In the genomic region with DNA sequence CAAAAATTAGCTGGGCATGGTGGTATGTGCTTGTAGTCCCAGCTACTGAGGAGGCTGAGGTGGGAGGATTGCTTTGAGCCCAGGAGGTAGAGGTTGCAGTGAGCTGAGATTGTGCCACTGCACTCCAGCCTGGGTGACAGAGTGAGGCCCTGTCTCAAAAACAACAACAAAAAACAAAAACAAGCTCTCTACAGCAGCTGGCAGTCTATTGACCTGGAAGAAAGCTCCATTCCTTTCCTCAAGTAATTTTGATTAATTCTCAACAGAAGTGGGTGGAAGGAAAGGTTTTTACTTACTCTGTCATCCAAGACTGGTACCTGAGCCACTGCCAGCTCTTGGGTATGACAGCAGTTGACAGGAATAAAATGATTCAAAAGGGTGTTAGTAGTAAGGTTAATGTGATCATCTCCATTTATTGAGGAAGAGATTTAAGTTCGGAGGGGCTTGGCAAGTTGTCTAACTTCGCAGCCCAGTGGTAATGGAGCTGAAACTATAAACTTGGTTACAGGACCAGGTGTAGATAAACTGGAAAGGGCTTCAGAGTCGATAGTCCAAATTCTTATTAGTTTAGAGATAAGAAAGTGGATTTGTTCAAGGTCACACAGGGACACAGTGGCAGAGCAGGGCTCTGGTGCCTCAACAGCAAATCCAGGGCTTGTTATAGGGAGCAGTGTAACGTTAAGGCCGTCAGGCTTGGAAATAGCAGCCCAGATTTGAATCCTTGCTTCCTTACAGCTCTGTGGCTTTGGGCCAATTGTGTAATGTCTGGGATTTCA, we compare ENCODE assay signal across 1 cellular context.
A peak's percentile ranks its signal among the peaks of the same experiment; 100 is the strongest.
TF ChIP-seq lines count a peak whose summit lies in the region.

No MANE protein-coding gene starts in this region.

TF ChIP-seq in HepG2, 621 proteins besides CTCF, POLR2A, EP300 and RAD21 (continued from another document and continues in another):
- TF ChIP-seq, protein P1, sequence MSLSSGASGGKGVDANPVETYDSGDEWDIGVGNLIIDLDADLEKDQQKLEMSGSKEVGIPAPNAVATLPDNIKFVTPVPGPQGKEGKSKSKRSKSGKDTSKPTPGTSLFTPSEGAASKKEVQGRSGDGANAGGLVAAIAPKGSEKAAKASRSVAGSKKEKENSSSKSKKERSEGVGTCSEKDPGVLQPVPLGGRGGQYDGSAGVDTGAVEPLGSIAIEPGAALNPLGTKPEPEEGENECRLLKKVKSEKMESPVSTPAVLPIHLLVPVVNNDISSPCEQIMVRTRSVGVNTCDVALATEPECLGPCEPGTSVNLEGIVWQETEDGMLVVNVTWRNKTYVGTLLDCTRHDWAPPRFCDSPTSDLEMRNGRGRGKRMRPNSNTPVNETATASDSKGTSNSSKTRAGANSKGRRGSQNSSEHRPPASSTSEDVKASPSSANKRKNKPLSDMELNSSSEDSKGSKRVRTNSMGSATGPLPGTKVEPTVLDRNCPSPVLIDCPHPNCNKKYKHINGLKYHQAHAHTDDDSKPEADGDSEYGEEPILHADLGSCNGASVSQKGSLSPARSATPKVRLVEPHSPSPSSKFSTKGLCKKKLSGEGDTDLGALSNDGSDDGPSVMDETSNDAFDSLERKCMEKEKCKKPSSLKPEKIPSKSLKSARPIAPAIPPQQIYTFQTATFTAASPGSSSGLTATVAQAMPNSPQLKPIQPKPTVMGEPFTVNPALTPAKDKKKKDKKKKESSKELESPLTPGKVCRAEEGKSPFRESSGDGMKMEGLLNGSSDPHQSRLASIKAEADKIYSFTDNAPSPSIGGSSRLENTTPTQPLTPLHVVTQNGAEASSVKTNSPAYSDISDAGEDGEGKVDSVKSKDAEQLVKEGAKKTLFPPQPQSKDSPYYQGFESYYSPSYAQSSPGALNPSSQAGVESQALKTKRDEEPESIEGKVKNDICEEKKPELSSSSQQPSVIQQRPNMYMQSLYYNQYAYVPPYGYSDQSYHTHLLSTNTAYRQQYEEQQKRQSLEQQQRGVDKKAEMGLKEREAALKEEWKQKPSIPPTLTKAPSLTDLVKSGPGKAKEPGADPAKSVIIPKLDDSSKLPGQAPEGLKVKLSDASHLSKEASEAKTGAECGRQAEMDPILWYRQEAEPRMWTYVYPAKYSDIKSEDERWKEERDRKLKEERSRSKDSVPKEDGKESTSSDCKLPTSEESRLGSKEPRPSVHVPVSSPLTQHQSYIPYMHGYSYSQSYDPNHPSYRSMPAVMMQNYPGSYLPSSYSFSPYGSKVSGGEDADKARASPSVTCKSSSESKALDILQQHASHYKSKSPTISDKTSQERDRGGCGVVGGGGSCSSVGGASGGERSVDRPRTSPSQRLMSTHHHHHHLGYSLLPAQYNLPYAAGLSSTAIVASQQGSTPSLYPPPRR (CRISPR knock-in tag; IDR thresholded peaks at IDR 0.05; ENCODE audit: borderline replicate concordance): peak; percentile 76
- TF ChIP-seq POLR2AphosphoS2 (IDR thresholded peaks at IDR 0.05; ENCODE audit: low read depth, low read length): 0 out of 2 replicates have a peak, but pooled peaks have one; percentile 20
- TF ChIP-seq, protein P2, sequence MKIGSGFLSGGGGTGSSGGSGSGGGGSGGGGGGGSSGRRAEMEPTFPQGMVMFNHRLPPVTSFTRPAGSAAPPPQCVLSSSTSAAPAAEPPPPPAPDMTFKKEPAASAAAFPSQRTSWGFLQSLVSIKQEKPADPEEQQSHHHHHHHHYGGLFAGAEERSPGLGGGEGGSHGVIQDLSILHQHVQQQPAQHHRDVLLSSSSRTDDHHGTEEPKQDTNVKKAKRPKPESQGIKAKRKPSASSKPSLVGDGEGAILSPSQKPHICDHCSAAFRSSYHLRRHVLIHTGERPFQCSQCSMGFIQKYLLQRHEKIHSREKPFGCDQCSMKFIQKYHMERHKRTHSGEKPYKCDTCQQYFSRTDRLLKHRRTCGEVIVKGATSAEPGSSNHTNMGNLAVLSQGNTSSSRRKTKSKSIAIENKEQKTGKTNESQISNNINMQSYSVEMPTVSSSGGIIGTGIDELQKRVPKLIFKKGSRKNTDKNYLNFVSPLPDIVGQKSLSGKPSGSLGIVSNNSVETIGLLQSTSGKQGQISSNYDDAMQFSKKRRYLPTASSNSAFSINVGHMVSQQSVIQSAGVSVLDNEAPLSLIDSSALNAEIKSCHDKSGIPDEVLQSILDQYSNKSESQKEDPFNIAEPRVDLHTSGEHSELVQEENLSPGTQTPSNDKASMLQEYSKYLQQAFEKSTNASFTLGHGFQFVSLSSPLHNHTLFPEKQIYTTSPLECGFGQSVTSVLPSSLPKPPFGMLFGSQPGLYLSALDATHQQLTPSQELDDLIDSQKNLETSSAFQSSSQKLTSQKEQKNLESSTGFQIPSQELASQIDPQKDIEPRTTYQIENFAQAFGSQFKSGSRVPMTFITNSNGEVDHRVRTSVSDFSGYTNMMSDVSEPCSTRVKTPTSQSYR (CRISPR knock-in tag; IDR thresholded peaks at IDR 0.05; ENCODE audit: borderline replicate concordance): no peak
- no peak for TF ChIP-seq FOSL2 (CRISPR knock-in tag; IDR thresholded peaks at IDR 0.05)
- TF ChIP-seq ZNF546 (CRISPR knock-in tag; conservative IDR thresholded peaks at IDR 0.05): no peak
- no peak for TF ChIP-seq ZNF749 (CRISPR knock-in tag; IDR thresholded peaks at IDR 0.05; ENCODE audit: borderline replicate concordance)
- no peak for TF ChIP-seq RBM39 (IDR thresholded peaks at IDR 0.05; ENCODE audit: low read depth, low read length, poor library complexity, severe bottlenecking)
- no peak for TF ChIP-seq NFKB2 (CRISPR knock-in tag; IDR thresholded peaks at IDR 0.05; ENCODE audit: borderline replicate concordance)
- no peak for TF ChIP-seq ZNF564 (CRISPR knock-in tag; IDR thresholded peaks at IDR 0.05)
- no peak for TF ChIP-seq SIN3A (IDR thresholded peaks at IDR 0.05; ENCODE audit: borderline replicate concordance, low read depth, low read length)
- TF ChIP-seq, protein P3, sequence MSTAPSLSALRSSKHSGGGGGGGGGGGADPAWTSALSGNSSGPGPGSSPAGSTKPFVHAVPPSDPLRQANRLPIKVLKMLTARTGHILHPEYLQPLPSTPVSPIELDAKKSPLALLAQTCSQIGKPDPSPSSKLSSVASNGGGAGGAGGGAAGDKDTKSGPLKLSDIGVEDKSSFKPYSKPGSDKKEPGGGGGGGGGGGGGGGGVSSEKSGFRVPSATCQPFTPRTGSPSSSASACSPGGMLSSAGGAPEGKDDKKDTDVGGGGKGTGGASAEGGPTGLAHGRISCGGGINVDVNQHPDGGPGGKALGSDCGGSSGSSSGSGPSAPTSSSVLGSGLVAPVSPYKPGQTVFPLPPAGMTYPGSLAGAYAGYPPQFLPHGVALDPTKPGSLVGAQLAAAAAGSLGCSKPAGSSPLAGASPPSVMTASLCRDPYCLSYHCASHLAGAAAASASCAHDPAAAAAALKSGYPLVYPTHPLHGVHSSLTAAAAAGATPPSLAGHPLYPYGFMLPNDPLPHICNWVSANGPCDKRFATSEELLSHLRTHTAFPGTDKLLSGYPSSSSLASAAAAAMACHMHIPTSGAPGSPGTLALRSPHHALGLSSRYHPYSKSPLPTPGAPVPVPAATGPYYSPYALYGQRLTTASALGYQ (CRISPR knock-in tag; IDR thresholded peaks at IDR 0.05): 0 out of 2 replicates have a peak, but pooled peaks have one; percentile 30
- TF ChIP-seq SIX4 (CRISPR knock-in tag; IDR thresholded peaks at IDR 0.05): no peak
- TF ChIP-seq ZBTB3 (CRISPR knock-in tag; IDR thresholded peaks at IDR 0.05; ENCODE audit: borderline replicate concordance, low read depth): 0 out of 2 replicates have a peak, but pooled peaks have one; percentile 18
- peak; percentile 3 for TF ChIP-seq AGO2 (optimal IDR thresholded peaks at IDR 0.05; ENCODE audit: low read depth, low read length)
- TF ChIP-seq ZFAT (CRISPR knock-in tag; conservative IDR thresholded peaks at IDR 0.05): no peak
- TF ChIP-seq ZNF775 (CRISPR knock-in tag; IDR thresholded peaks at IDR 0.05; ENCODE audit: borderline replicate concordance): no peak
- TF ChIP-seq SOX6 (IDR thresholded peaks at IDR 0.05): no peak
- peak; percentile 86 for TF ChIP-seq SOX6 (CRISPR knock-in tag; IDR thresholded peaks at IDR 0.05)
- TF ChIP-seq MZF1 (CRISPR knock-in tag; IDR thresholded peaks at IDR 0.05; ENCODE audit: borderline replicate concordance): no peak
- TF ChIP-seq, protein P4, sequence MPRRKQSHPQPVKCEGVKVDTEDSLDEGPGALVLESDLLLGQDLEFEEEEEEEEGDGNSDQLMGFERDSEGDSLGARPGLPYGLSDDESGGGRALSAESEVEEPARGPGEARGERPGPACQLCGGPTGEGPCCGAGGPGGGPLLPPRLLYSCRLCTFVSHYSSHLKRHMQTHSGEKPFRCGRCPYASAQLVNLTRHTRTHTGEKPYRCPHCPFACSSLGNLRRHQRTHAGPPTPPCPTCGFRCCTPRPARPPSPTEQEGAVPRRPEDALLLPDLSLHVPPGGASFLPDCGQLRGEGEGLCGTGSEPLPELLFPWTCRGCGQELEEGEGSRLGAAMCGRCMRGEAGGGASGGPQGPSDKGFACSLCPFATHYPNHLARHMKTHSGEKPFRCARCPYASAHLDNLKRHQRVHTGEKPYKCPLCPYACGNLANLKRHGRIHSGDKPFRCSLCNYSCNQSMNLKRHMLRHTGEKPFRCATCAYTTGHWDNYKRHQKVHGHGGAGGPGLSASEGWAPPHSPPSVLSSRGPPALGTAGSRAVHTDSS (CRISPR knock-in tag; conservative IDR thresholded peaks at IDR 0.05): no peak
- TF ChIP-seq ZNF326 (CRISPR knock-in tag; IDR thresholded peaks at IDR 0.05; ENCODE audit: borderline replicate concordance): no peak
- TF ChIP-seq ARNT (IDR thresholded peaks at IDR 0.05): no peak
- no peak for TF ChIP-seq ZNF547 (CRISPR knock-in tag; IDR thresholded peaks at IDR 0.05)
- TF ChIP-seq IRX3 (CRISPR knock-in tag; IDR thresholded peaks at IDR 0.05; ENCODE audit: borderline replicate concordance, low read depth): no peak
- no peak for TF ChIP-seq ZNF350 (CRISPR knock-in tag; IDR thresholded peaks at IDR 0.05; ENCODE audit: borderline replicate concordance, low read depth)
- TF ChIP-seq, protein P5, sequence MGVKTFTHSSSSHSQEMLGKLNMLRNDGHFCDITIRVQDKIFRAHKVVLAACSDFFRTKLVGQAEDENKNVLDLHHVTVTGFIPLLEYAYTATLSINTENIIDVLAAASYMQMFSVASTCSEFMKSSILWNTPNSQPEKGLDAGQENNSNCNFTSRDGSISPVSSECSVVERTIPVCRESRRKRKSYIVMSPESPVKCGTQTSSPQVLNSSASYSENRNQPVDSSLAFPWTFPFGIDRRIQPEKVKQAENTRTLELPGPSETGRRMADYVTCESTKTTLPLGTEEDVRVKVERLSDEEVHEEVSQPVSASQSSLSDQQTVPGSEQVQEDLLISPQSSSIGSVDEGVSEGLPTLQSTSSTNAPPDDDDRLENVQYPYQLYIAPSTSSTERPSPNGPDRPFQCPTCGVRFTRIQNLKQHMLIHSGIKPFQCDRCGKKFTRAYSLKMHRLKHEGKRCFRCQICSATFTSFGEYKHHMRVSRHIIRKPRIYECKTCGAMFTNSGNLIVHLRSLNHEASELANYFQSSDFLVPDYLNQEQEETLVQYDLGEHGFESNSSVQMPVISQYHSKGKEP (CRISPR knock-in tag; IDR thresholded peaks at IDR 0.05): no peak
- no peak for TF ChIP-seq ZSCAN25 (CRISPR knock-in tag; IDR thresholded peaks at IDR 0.05)
- TF ChIP-seq PCBP1 (IDR thresholded peaks at IDR 0.05; ENCODE audit: borderline replicate concordance, low read depth, low read length): no peak
- no peak for TF ChIP-seq NFE2L1 (CRISPR knock-in tag; IDR thresholded peaks at IDR 0.05; ENCODE audit: borderline replicate concordance)
- TF ChIP-seq NFE2 (CRISPR knock-in tag; IDR thresholded peaks at IDR 0.05): no peak
- no peak for TF ChIP-seq SETDB1 (CRISPR knock-in tag; IDR thresholded peaks at IDR 0.05; ENCODE audit: borderline replicate concordance)
- no peak for TF ChIP-seq ZNF136 (CRISPR knock-in tag; IDR thresholded peaks at IDR 0.05; ENCODE audit: low read depth)
- TF ChIP-seq DR1 (CRISPR knock-in tag; IDR thresholded peaks at IDR 0.05): 0 out of 2 replicates have a peak, but pooled peaks have one; percentile 34
- no peak for TF ChIP-seq CCAR2 (optimal IDR thresholded peaks at IDR 0.05; ENCODE audit: low read depth, low read length)
- no peak for TF ChIP-seq SMC3 (IDR thresholded peaks at IDR 0.05; ENCODE audit: low read length)
- no peak for TF ChIP-seq DNMT1 (CRISPR knock-in tag; IDR thresholded peaks at IDR 0.05)
- no peak for TF ChIP-seq KLF12 (CRISPR knock-in tag; IDR thresholded peaks at IDR 0.05; ENCODE audit: borderline replicate concordance)
- TF ChIP-seq ZMYM2 (CRISPR knock-in tag; IDR thresholded peaks at IDR 0.05): no peak
- no peak for TF ChIP-seq RFXAP (CRISPR knock-in tag; IDR thresholded peaks at IDR 0.05; ENCODE audit: borderline replicate concordance)
- TF ChIP-seq SPEN (CRISPR knock-in tag; IDR thresholded peaks at IDR 0.05; ENCODE audit: low read depth): no peak
- TF ChIP-seq ZNF589 (CRISPR knock-in tag; conservative IDR thresholded peaks at IDR 0.05): no peak
- TF ChIP-seq, protein P6, sequence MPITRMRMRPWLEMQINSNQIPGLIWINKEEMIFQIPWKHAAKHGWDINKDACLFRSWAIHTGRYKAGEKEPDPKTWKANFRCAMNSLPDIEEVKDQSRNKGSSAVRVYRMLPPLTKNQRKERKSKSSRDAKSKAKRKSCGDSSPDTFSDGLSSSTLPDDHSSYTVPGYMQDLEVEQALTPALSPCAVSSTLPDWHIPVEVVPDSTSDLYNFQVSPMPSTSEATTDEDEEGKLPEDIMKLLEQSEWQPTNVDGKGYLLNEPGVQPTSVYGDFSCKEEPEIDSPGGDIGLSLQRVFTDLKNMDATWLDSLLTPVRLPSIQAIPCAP (CRISPR knock-in tag; IDR thresholded peaks at IDR 0.05; ENCODE audit: low read depth): no peak
- TF ChIP-seq SMAD9 (CRISPR knock-in tag; IDR thresholded peaks at IDR 0.05): peak; percentile 50; the same call in 1 of the 2 replicates
- TF ChIP-seq, protein P7, sequence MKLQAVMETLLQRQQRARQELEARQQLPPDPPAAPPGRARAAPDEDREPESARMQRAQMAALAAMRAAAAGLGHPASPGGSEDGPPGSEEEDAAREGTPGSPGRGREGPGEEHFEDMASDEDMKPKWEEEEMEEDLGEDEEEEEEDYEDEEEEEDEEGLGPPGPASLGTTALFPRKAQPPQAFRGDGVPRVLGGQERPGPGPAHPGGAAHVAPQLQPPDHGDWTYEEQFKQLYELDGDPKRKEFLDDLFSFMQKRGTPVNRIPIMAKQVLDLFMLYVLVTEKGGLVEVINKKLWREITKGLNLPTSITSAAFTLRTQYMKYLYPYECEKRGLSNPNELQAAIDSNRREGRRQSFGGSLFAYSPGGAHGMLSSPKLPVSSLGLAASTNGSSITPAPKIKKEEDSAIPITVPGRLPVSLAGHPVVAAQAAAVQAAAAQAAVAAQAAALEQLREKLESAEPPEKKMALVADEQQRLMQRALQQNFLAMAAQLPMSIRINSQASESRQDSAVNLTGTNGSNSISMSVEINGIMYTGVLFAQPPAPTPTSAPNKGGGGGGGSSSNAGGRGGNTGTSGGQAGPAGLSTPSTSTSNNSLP (IDR thresholded peaks at IDR 0.05; ENCODE audit: low read depth, low read length): no peak
- 0 out of 2 replicates have a peak, but pooled peaks have one; percentile 25 for TF ChIP-seq ZMAT3 (CRISPR knock-in tag; conservative IDR thresholded peaks at IDR 0.05)
- TF ChIP-seq ISL2 (CRISPR knock-in tag; IDR thresholded peaks at IDR 0.05): peak; percentile 60
- TF ChIP-seq, protein P8, sequence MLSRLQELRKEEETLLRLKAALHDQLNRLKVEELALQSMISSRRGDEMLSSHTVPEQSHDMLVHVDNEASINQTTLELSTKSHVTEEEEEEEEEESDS (CRISPR knock-in tag; IDR thresholded peaks at IDR 0.05; ENCODE audit: borderline replicate concordance): no peak
- no peak for TF ChIP-seq CEBPB (IDR thresholded peaks at IDR 0.05; ENCODE audit: borderline replicate concordance, low read depth, low read length)
- no peak for TF ChIP-seq ZNF550 (CRISPR knock-in tag; IDR thresholded peaks at IDR 0.05; ENCODE audit: borderline replicate concordance)
